In genomic region chr16:88514070-88514469, GRCh38 we compare ENCODE assay signal across 2 cellular contexts.
TF ChIP-seq lines count a peak whose summit lies in the region.

No MANE protein-coding gene starts in this region.

TF ChIP-seq in GM23338, 12 proteins besides CTCF, POLR2A, EP300 and RAD21 (continued from another document):
- no peak for TF ChIP-seq CREB1 (CRISPR knock-in tag; IDR thresholded peaks at IDR 0.05; ENCODE audit: low read depth)
- TF ChIP-seq EZH2 (IDR thresholded peaks at IDR 0.05; ENCODE audit: low read depth, unreplicated experiment): no peak
- no peak for TF ChIP-seq ZNF331 (CRISPR knock-in tag; IDR thresholded peaks at IDR 0.05; ENCODE audit: low read depth)
- no peak for TF ChIP-seq NANOG (IDR thresholded peaks at IDR 0.05; ENCODE audit: borderline replicate concordance)
- TF ChIP-seq ETS1 (IDR thresholded peaks at IDR 0.05): no peak
- TF ChIP-seq EZH2phosphoT487 (IDR thresholded peaks at IDR 0.05; ENCODE audit: unreplicated experiment): no peak
- TF ChIP-seq ZNF114 (CRISPR knock-in tag; IDR thresholded peaks at IDR 0.05): no peak
- no peak for TF ChIP-seq REST (IDR thresholded peaks at IDR 0.05; ENCODE audit: unreplicated experiment)
- TF ChIP-seq ZNF462 (CRISPR knock-in tag; IDR thresholded peaks at IDR 0.05): no peak
- no peak for TF ChIP-seq JUNB (IDR thresholded peaks at IDR 0.05; ENCODE audit: unreplicated experiment)
- TF ChIP-seq POLR2AphosphoS5 (IDR thresholded peaks at IDR 0.05; ENCODE audit: low read depth): no peak

TF ChIP-seq in K562, 482 proteins besides CTCF, POLR2A, EP300 and RAD21 (continued from another document):
- TF ChIP-seq, protein P1, sequence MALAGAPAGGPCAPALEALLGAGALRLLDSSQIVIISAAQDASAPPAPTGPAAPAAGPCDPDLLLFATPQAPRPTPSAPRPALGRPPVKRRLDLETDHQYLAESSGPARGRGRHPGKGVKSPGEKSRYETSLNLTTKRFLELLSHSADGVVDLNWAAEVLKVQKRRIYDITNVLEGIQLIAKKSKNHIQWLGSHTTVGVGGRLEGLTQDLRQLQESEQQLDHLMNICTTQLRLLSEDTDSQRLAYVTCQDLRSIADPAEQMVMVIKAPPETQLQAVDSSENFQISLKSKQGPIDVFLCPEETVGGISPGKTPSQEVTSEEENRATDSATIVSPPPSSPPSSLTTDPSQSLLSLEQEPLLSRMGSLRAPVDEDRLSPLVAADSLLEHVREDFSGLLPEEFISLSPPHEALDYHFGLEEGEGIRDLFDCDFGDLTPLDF (CRISPR knock-in tag; IDR thresholded peaks at IDR 0.05): no peak
- peak; percentile 62 for TF ChIP-seq POLR2G (IDR thresholded peaks at IDR 0.05; ENCODE audit: low read depth, low read length)
- no peak for TF ChIP-seq HNRNPL (IDR thresholded peaks at IDR 0.05; ENCODE audit: low read depth, low read length)
- TF ChIP-seq GTF2F1 (IDR thresholded peaks at IDR 0.05; ENCODE audit: low read depth, low read length): no peak
- TF ChIP-seq ZBTB1 (CRISPR knock-in tag; IDR thresholded peaks at IDR 0.05; ENCODE audit: borderline replicate concordance, low read depth): no peak
- TF ChIP-seq ZNF699 (CRISPR knock-in tag; IDR thresholded peaks at IDR 0.05; ENCODE audit: insufficient replicate concordance): no peak
